Comparison of ENCODE assay signal across 21 cellular contexts in genomic region chr3:150805380-150805779, GRCh38. TPM values are rescaled to one million over a fixed set of nuclear protein-coding genes. Genes with fewer than 3 reads are reported as not detected.
A peak's percentile ranks its signal among the peaks of the same experiment; 100 is the strongest.
DNase-seq lines count a peak whose midpoint lies in the region; ATAC-seq and TF ChIP-seq lines count a peak whose summit lies in the region.
"Had no signal": no experiment of that assay in that cellular context is flagged by ENCODE, and none has a peak within 500 bp of the region (broad histone marks: within the 10 kb centered on the region; RNA-seq: fewer than 3 reads in every experiment).

No MANE protein-coding gene starts in this region.

- no peak overlapping the region for H3K4me3 ChIP-seq in esophagus muscularis mucosa
- H3K4me3 ChIP-seq: A549, BLaER1, GM23248 had no signal

- no peaks in the 10 kb centered on the region for H3K36me3 ChIP-seq in esophagus muscularis mucosa
- H3K36me3 ChIP-seq: BLaER1 had no signal

- intact Hi-C loops in activated CD4-positive, alpha-beta T cell treated with anti-CD3 and anti-CD28 coated beads, Interleukin-2, amount 10 ng/mL, durations not matched to agents 24 days and 14 days (cut with micrococcal nuclease), result no loop called here
- intact Hi-C loops in esophagus muscularis mucosa (cut with DNase I) (no loop called here), natural killer cell (cut with micrococcal nuclease) (no loop called here)

- H3K9me3 Mint-ChIP-seq in activated CD4-positive, alpha-beta T cell treated with anti-CD3 and anti-CD28 coated beads, Interleukin-2, amount 10 ng/mL, durations not matched to agents 24 days and 14 days, result no peaks in the 10 kb centered on the region
- no peaks in the 10 kb centered on the region for H3K9me3 Mint-ChIP-seq in natural killer cell
- H3K9me3 Mint-ChIP-seq: CD8-positive, alpha-beta T cell; IgD-negative memory B cell had no signal

- H3K27ac ChIP-seq in esophagus muscularis mucosa (replicated peaks in 1 of 4), result no peak overlapping the region
- H3K27ac ChIP-seq: 22Rv1, A549, BLaER1, GM23248 had no signal

- no peak overlapping the region for H3K27ac Mint-ChIP-seq in activated CD4-positive, alpha-beta T cell treated with anti-CD3 and anti-CD28 coated beads, Interleukin-2, amount 10 ng/mL, durations not matched to agents 24 days and 14 days
- no peak overlapping the region for H3K27ac Mint-ChIP-seq in natural killer cell
- H3K27ac Mint-ChIP-seq: CD14-positive monocyte; CD8-positive, alpha-beta T cell; IgD-negative memory B cell had no signal

- H3K4me3 Mint-ChIP-seq in activated CD4-positive, alpha-beta T cell treated with anti-CD3 and anti-CD28 coated beads, Interleukin-2, amount 10 ng/mL, durations not matched to agents 24 days and 14 days, result no peak overlapping the region
- no peak overlapping the region for H3K4me3 Mint-ChIP-seq in natural killer cell
- H3K4me3 Mint-ChIP-seq: CD14-positive monocyte; CD8-positive, alpha-beta T cell; IgD-negative memory B cell had no signal

- ATAC-seq in HG02623 (IDR thresholded peaks at IDR 0.05; ENCODE audit: unreplicated experiment), result no peak
- no peak for ATAC-seq in GM21515 (IDR thresholded peaks at IDR 0.05; ENCODE audit: unreplicated experiment)
- ATAC-seq in GM18519 (IDR thresholded peaks at IDR 0.05; ENCODE audit: low FRiP score, unreplicated experiment), result no peak
- ATAC-seq in natural killer cell, result no peak
- ATAC-seq: A549; CD8-positive, alpha-beta T cell; HepG2 had no signal

- TF ChIP-seq POLR2A in esophagus muscularis mucosa (IDR thresholded peaks at IDR 0.05; ENCODE audit: low read depth), result no peak

- 57% methylated on average over 2 of the region's 2 CpGs for WGBS in esophagus muscularis mucosa

- no peak for TF ChIP-seq EP300 in esophagus muscularis mucosa (IDR thresholded peaks at IDR 0.05)

- no peaks in the 10 kb centered on the region for H3K4me1 Mint-ChIP-seq in activated CD4-positive, alpha-beta T cell treated with anti-CD3 and anti-CD28 coated beads, Interleukin-2, amount 10 ng/mL, durations not matched to agents 24 days and 14 days
- H3K4me1 Mint-ChIP-seq in natural killer cell, result no peaks in the 10 kb centered on the region
- H3K4me1 Mint-ChIP-seq: CD14-positive monocyte, IgD-negative memory B cell had no signal

- H3K4me1 ChIP-seq in esophagus muscularis mucosa, result no peaks in the 10 kb centered on the region
- H3K4me1 ChIP-seq: A549, BLaER1 had no signal

- peaks cover 25% of the 10 kb centered on the region for H3K27me3 Mint-ChIP-seq in activated CD4-positive, alpha-beta T cell treated with anti-CD3 and anti-CD28 coated beads, Interleukin-2, amount 10 ng/mL, durations not matched to agents 24 days and 14 days
- peaks cover 7 to 13% of the 10 kb centered on the region in 2 donors for H3K27me3 Mint-ChIP-seq in natural killer cell (ENCODE audit: low read depth in 2 of 2)

- DNase-seq in activated CD4-positive, alpha-beta T cell treated with anti-CD3 and anti-CD28 coated beads, Interleukin-2, amount 10 ng/mL, durations not matched to agents 24 days and 14 days, result peak; percentile 24
- no peak for DNase-seq in activated CD4-positive, alpha-beta T cell treated with anti-CD3 and anti-CD28 coated beads, Interleukin-2, amount 50 U/mL, for 48 hours
- DNase-seq in NCI-H526 (lab: John Stamatoyannopoulos, UW) (peak; percentile 97 to 98), esophagus muscularis mucosa (ENCODE audit: extremely low spot score) (peak; percentile 64), natural killer cell (no peak)
- DNase-seq: CD8-positive, alpha-beta T cell; DMS 273 treated with DMSO at 0.1 percent for 48 hours; DMS53; GM23248; H7; Kasumi-1; KBM-7 had no signal

- no peak for TF ChIP-seq CTCF in esophagus muscularis mucosa (IDR thresholded peaks at IDR 0.05)
- no peak for TF ChIP-seq CTCF in natural killer cell (IDR thresholded peaks at IDR 0.05)

- no peaks in the 10 kb centered on the region for H3K9me3 ChIP-seq in esophagus muscularis mucosa
- H3K9me3 ChIP-seq: A549, BLaER1 had no signal

- peaks cover 0 to 4% (median 0%) of the 10 kb centered on the region in 4 donors for H3K27me3 ChIP-seq in esophagus muscularis mucosa
- H3K27me3 ChIP-seq: BLaER1 had no signal

- H3K36me3 Mint-ChIP-seq in activated CD4-positive, alpha-beta T cell treated with anti-CD3 and anti-CD28 coated beads, Interleukin-2, amount 10 ng/mL, durations not matched to agents 24 days and 14 days (ENCODE audit: low read depth), result no peaks in the 10 kb centered on the region
- no peaks in the 10 kb centered on the region for H3K36me3 Mint-ChIP-seq in natural killer cell
- H3K36me3 Mint-ChIP-seq: CD14-positive monocyte; CD8-positive, alpha-beta T cell; IgD-negative memory B cell had no signal

RNA-seq across cellular contexts. Expression of gene SIAH2, which starts 42.4 kb away (rescaled TPM):
- total RNA-seq in activated CD4-positive, alpha-beta T cell treated with anti-CD3 and anti-CD28 coated beads, Interleukin-2, amount 10 ng/mL, durations not matched to agents 24 days and 14 days, result 130 and 133 TPM in 2 replicates
- 10 to 100 TPM; 27.8 to 55.8 (median 43.3) TPM for total RNA-seq in esophagus muscularis mucosa
- total RNA-seq in natural killer cell, result 10 to 100 TPM; 22.7 to 25.7 (median 23.8) TPM

Comparison
In these comparisons a context has a peak if more than half of its experiments do, and no peak if none do; other contexts are left out.
1. DNase-seq: peak in activated CD4-positive, alpha-beta T cell treated with anti-CD3 and anti-CD28 coated beads, Interleukin-2, amount 10 ng/mL, durations not matched to agents 24 days and 14 days (single experiment), NCI-H526 (2 of 2) and esophagus muscularis mucosa (single experiment); none in activated CD4-positive, alpha-beta T cell treated with anti-CD3 and anti-CD28 coated beads, Interleukin-2, amount 50 U/mL, for 48 hours (0 of 2) and natural killer cell (single experiment).